ENCODE assay signal across 25 cellular contexts in genomic region chr16:4840984-4841383, GRCh38. TPM values are rescaled to one million over a fixed set of nuclear protein-coding genes. Genes with fewer than 3 reads are reported as not detected.
"Had no signal": no experiment of that assay in that cellular context is flagged by ENCODE, and none has a peak within 500 bp of the region (broad histone marks: within the 10 kb centered on the region; RNA-seq: fewer than 3 reads in every experiment).

No MANE protein-coding gene starts in this region.

- H3K27ac ChIP-seq: colonic mucosa, esophagus squamous epithelium, hepatocyte, parathyroid adenoma, prostate gland, right lobe of liver, skin epidermis, suprapubic skin, thyroid gland had no signal

- H3K27ac Mint-ChIP-seq: nephron progenitor cell, type B pancreatic cell had no signal

- H3K9me3 ChIP-seq: colonic mucosa, esophagus squamous epithelium, prostate gland, right lobe of liver, suprapubic skin, thyroid gland had no signal

- ATAC-seq: left cardiac atrium; left ventricle myocardium superior; naive thymus-derived CD4-positive, alpha-beta T cell; right lobe of liver; stimulated activated naive CD8-positive, alpha-beta T cell treated with anti-CD3 and anti-CD28 coated beads, Interleukin-15, Interleukin-2, amounts not matched to agents 100 U/mL and 50 U/mL, for 24 hours had no signal

- DNase-seq: colonic mucosa; dermis blood vessel endothelial cell; esophagus squamous epithelium; foreskin fibroblast; head of caudate nucleus; kidney; left cardiac atrium; left ventricle myocardium superior; mesenchymal stem cell; midbrain; naive thymus-derived CD4-positive, alpha-beta T cell; nephron progenitor cell; retina; right lobe of liver; stimulated activated naive CD8-positive, alpha-beta T cell treated with anti-CD3 and anti-CD28 coated beads, Interleukin-15, Interleukin-2, amounts not matched to agents 100 U/mL and 50 U/mL, for 24 hours; thyroid gland had no signal

- H3K27me3 Mint-ChIP-seq: naive thymus-derived CD4-positive, alpha-beta T cell; type B pancreatic cell had no signal

- H3K4me3 ChIP-seq: colonic mucosa, esophagus squamous epithelium, hepatocyte, lung, prostate gland, right lobe of liver, skin epidermis, suprapubic skin, thyroid gland had no signal

- H3K9ac ChIP-seq: parathyroid adenoma had no signal

- H3K4me3 Mint-ChIP-seq: naive thymus-derived CD4-positive, alpha-beta T cell; nephron progenitor cell; type B pancreatic cell had no signal

- H3K27me3 ChIP-seq: colonic mucosa, esophagus squamous epithelium, hepatocyte, right lobe of liver, suprapubic skin, thyroid gland had no signal

- H2AFZ ChIP-seq: hepatocyte, parathyroid adenoma had no signal

- H3K9me3 Mint-ChIP-seq: naive thymus-derived CD4-positive, alpha-beta T cell; nephron progenitor cell; type B pancreatic cell had no signal

- H3K4me2 ChIP-seq: hepatocyte had no signal

RNA-seq across cellular contexts. Expression of gene SMIM22, which starts 45.8 kb away (rescaled TPM):
- total RNA-seq: dermis blood vessel endothelial cell; hepatocyte; left cardiac atrium; left ventricle myocardium superior; naive thymus-derived CD4-positive, alpha-beta T cell; omental fat pad; thyroid gland had no signal

RNA-seq across cellular contexts. Expression of gene SEPTIN12, which starts 52.8 kb away (rescaled TPM):
- total RNA-seq: colonic mucosa; dermis blood vessel endothelial cell; epithelial cell of proximal tubule; esophagus squamous epithelium; hepatocyte; kidney; left cardiac atrium; left ventricle myocardium superior; lung; naive thymus-derived CD4-positive, alpha-beta T cell; omental fat pad; right lobe of liver; suprapubic skin had no signal
